ENCODE assay signal across 8 cellular contexts in genomic region chr22:37167176-37167980, GRCh38. TPM values are rescaled to one million over a fixed set of nuclear protein-coding genes. Genes with fewer than 3 reads are reported as not detected.
DNase-seq lines count a peak whose midpoint lies in the region; ATAC-seq and TF ChIP-seq lines count a peak whose summit lies in the region.
"Had no signal": no experiment of that assay in that cellular context is flagged by ENCODE, and none has a peak within 500 bp of the region (broad histone marks: within the 10 kb centered on the region; RNA-seq: fewer than 3 reads in every experiment).

No MANE protein-coding gene starts in this region.

- no peaks in the 10 kb centered on the region for H3K9me3 Mint-ChIP-seq in WTC11
- H3K9me3 Mint-ChIP-seq in stimulated activated naive CD8-positive, alpha-beta T cell treated with anti-CD3 and anti-CD28 coated beads, Interleukin-15, amount 100 ng/mL, for 72 hours = no peaks in the 10 kb centered on the region
- H3K9me3 Mint-ChIP-seq: neural crest cell had no signal

- H3K4me1 ChIP-seq in esophagus muscularis mucosa (peaks cover 15 to 27% (median 21%) of the 10 kb centered on the region in 4 donors), A673 (ENCODE audit: insufficient read depth, low read length, poor library complexity, severe bottlenecking) (no peaks in the 10 kb centered on the region)

- TF ChIP-seq EP300 in esophagus muscularis mucosa (IDR thresholded peaks at IDR 0.05) = no peak

- peak overlapping the region in 1 of 4 donors; percentile 32 for H3K4me3 ChIP-seq in esophagus muscularis mucosa
- H3K4me3 ChIP-seq in A673 (ENCODE audit: low read depth, low read length, poor library complexity, severe bottlenecking) = no peak overlapping the region
- H3K4me3 ChIP-seq: SK-N-MC had no signal

- no peak overlapping the region for H3K27ac Mint-ChIP-seq in WTC11
- peak overlapping the region; percentile 92 to 93 for H3K27ac Mint-ChIP-seq in stimulated activated naive CD8-positive, alpha-beta T cell treated with anti-CD3 and anti-CD28 coated beads, Interleukin-15, amount 100 ng/mL, for 72 hours

- WGBS in esophagus muscularis mucosa = 67% methylated on average over 15 of the region's 17 CpGs

- intact Hi-C loops in esophagus muscularis mucosa (cut with DNase I) (loop anchor here (1.0 kb wide), 1 partner anchor 31 kb away; no protein-coding TSS in a partner anchor), A673 (cut with micrococcal nuclease; ENCODE audit: unreplicated experiment) (loop anchor here (10.0 kb wide), 1 partner anchor 97 kb away; no protein-coding TSS in a partner anchor)

- no TSS peak for BruUV-seq in A673 (replicated peaks; lab: Mats Ljungman, UMichigan)

- no peaks in the 10 kb centered on the region for H3K36me3 Mint-ChIP-seq in WTC11

- peak; percentile 8 for DNase-seq in WTC11 (ENCODE audit: low spot score)
- no peak for DNase-seq in esophagus muscularis mucosa (ENCODE audit: extremely low spot score)
- no peak for DNase-seq in stimulated activated naive CD8-positive, alpha-beta T cell treated with anti-CD3 and anti-CD28 coated beads, Interleukin-15, amount 100 ng/mL, for 72 hours
- DNase-seq in A673 (ENCODE audit: low spot score) = no peak
- DNase-seq in MV-4-11 (lab: John Stamatoyannopoulos, UW) = no peak

- H3K4me1 Mint-ChIP-seq in WTC11 = peaks cover 22% of the 10 kb centered on the region
- H3K4me1 Mint-ChIP-seq in stimulated activated naive CD8-positive, alpha-beta T cell treated with anti-CD3 and anti-CD28 coated beads, Interleukin-15, amount 100 ng/mL, for 72 hours = peaks cover 88% of the 10 kb centered on the region

- H3K36me3 ChIP-seq in esophagus muscularis mucosa (no peaks in the 10 kb centered on the region), A673 (ENCODE audit: insufficient read depth, low read length, poor library complexity, severe bottlenecking) (no peaks in the 10 kb centered on the region)
- H3K36me3 ChIP-seq: gastrocnemius medialis had no signal

- no peak for TF ChIP-seq CTCF in WTC11 (IDR thresholded peaks at IDR 0.05)
- TF ChIP-seq CTCF in esophagus muscularis mucosa (IDR thresholded peaks at IDR 0.05) = no peak
- no peak for TF ChIP-seq CTCF in A673 (conservative IDR thresholded peaks at IDR 0.05; ENCODE audit: low read depth, low read length)

- ATAC-seq in WTC11 = no peak
- ATAC-seq in stimulated activated naive CD8-positive, alpha-beta T cell treated with anti-CD3 and anti-CD28 coated beads, Interleukin-15, amount 100 ng/mL, for 72 hours = no peak

- H3K27ac ChIP-seq in esophagus muscularis mucosa (replicated peaks in 1 of 4) = peak overlapping the region in 3 of 4 donors; percentile 26 to 41 (median 34)
- no peak overlapping the region for H3K27ac ChIP-seq in A673 (ENCODE audit: low read depth, low read length, poor library complexity, severe bottlenecking)
- H3K27ac ChIP-seq: SK-N-MC had no signal

- CTCF ChIA-PET in WTC11 (lab: Charles Lee) (interaction anchor here (0.5 to 4.8 kb wide), 19 partner anchors 10 to 398 kb away, joined by 3 to 49 read pairs (median 3); partner anchors contain the start of genes IL2RB, MPST and TST), A673 (lab: Charles Lee) (interaction anchor here (1.2 kb wide), 1 partner anchor 30 kb away, joined by 3 read pairs; no protein-coding TSS in a partner anchor)

- no peak for TF ChIP-seq POLR2A in esophagus muscularis mucosa (IDR thresholded peaks at IDR 0.05; ENCODE audit: low read depth)

- H3K4me3 Mint-ChIP-seq in WTC11 = no peak overlapping the region
- H3K4me3 Mint-ChIP-seq in stimulated activated naive CD8-positive, alpha-beta T cell treated with anti-CD3 and anti-CD28 coated beads, Interleukin-15, amount 100 ng/mL, for 72 hours = peak overlapping the region; percentile 78 to 85
- H3K4me3 Mint-ChIP-seq: neural crest cell had no signal

- no peaks in the 10 kb centered on the region for H3K9me3 ChIP-seq in esophagus muscularis mucosa
- H3K9me3 ChIP-seq in A673 (ENCODE audit: low read depth, low read length, poor library complexity, severe bottlenecking) = no peaks in the 10 kb centered on the region
- H3K9me3 ChIP-seq: gastrocnemius medialis had no signal

- POLR2A ChIA-PET in WTC11 (lab: Charles Lee) = no interaction called here
- POLR2A ChIA-PET in A673 (lab: Charles Lee; ENCODE audit: low non-redundant PET) = no interaction called here

- peaks cover 7% of the 10 kb centered on the region for H3K27me3 Mint-ChIP-seq in WTC11 (ENCODE audit: low read depth)
- no peaks in the 10 kb centered on the region for H3K27me3 Mint-ChIP-seq in stimulated activated naive CD8-positive, alpha-beta T cell treated with anti-CD3 and anti-CD28 coated beads, Interleukin-15, amount 100 ng/mL, for 72 hours

- H3K27me3 ChIP-seq in esophagus muscularis mucosa = peaks cover 0 to 12% (median under 1%) of the 10 kb centered on the region in 4 donors
- H3K27me3 ChIP-seq in A673 (replicated peaks; ENCODE audit: insufficient read depth, low read depth, low read length, poor library complexity) = no peaks in the 10 kb centered on the region
- H3K27me3 ChIP-seq: gastrocnemius medialis had no signal

TF ChIP-seq in WTC11, 78 proteins besides CTCF, POLR2A, EP300 and RAD21:
- TF ChIP-seq ZNF263 (CRISPR knock-in tag; IDR thresholded peaks at IDR 0.05; ENCODE audit: low read depth) (no peak), EMX1 (CRISPR knock-in tag; IDR thresholded peaks at IDR 0.05) (no peak), TEAD4 (CRISPR knock-in tag; IDR thresholded peaks at IDR 0.05) (no peak), OVOL2 (CRISPR knock-in tag; IDR thresholded peaks at IDR 0.05; ENCODE audit: borderline replicate concordance) (no peak), MYBL2 (CRISPR knock-in tag; IDR thresholded peaks at IDR 0.05) (no peak), ETV6 (CRISPR knock-in tag; IDR thresholded peaks at IDR 0.05) (no peak), GABPB1 (CRISPR knock-in tag; IDR thresholded peaks at IDR 0.05) (no peak), SP1 (CRISPR knock-in tag; conservative IDR thresholded peaks at IDR 0.05) (no peak), SMAD4 (CRISPR knock-in tag; IDR thresholded peaks at IDR 0.05) (no peak), NFATC4 (CRISPR knock-in tag; IDR thresholded peaks at IDR 0.05) (no peak), ZMAT4 (CRISPR knock-in tag; IDR thresholded peaks at IDR 0.05) (no peak), GTF2I (CRISPR knock-in tag; conservative IDR thresholded peaks at IDR 0.05) (no peak)
- TF ChIP-seq, protein P1, sequence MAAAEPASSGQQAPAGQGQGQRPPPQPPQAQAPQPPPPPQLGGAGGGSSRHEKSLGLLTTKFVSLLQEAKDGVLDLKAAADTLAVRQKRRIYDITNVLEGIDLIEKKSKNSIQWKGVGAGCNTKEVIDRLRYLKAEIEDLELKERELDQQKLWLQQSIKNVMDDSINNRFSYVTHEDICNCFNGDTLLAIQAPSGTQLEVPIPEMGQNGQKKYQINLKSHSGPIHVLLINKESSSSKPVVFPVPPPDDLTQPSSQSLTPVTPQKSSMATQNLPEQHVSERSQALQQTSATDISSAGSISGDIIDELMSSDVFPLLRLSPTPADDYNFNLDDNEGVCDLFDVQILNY (CRISPR knock-in tag; IDR thresholded peaks at IDR 0.05) = no peak
- TF ChIP-seq, protein P2, sequence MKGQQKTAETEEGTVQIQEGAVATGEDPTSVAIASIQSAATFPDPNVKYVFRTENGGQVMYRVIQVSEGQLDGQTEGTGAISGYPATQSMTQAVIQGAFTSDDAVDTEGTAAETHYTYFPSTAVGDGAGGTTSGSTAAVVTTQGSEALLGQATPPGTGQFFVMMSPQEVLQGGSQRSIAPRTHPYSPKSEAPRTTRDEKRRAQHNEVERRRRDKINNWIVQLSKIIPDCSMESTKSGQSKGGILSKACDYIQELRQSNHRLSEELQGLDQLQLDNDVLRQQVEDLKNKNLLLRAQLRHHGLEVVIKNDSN (CRISPR knock-in tag; IDR thresholded peaks at IDR 0.05) = no peak

RNA-seq across cellular contexts. Expression of gene IL2RB, which starts 17.7 kb away (rescaled TPM):
- total RNA-seq in WTC11 (2021) = 0.92 to 1.4 TPM (median 1.1 TPM) in 3 replicates
- 1 to 10 TPM in 2 of 4 donors, under 1 TPM in 2; 0.19 to 2.9 (median 1.5) TPM for total RNA-seq in esophagus muscularis mucosa
- total RNA-seq in A673 (2021) = 0.97 and 1.5 TPM in 2 replicates

RNA-seq across cellular contexts. Expression of gene C1QTNF6, which starts 20.7 kb away (rescaled TPM):
- total RNA-seq in WTC11 (2021) (5.7 to 6.4 TPM (median 5.9 TPM) in 3 replicates), esophagus muscularis mucosa (1 to 10 TPM in 3 of 4 donors, under 1 TPM in 1; 0.83 to 2.9 (median 1.3) TPM), A673 (2021) (6.3 and 8.6 TPM in 2 replicates)

RNA-seq across cellular contexts. Expression of gene SSTR3, which starts 44.9 kb away (rescaled TPM):
- total RNA-seq in WTC11 (2021) = 0.21 to 0.25 TPM (median 0.22 TPM) in 3 replicates
- not detected for total RNA-seq in esophagus muscularis mucosa
- total RNA-seq in A673 (2021) = not detected in 2 replicates
- total RNA-seq: gastrocnemius medialis had no signal

RNA-seq across cellular contexts. Expression of gene TMPRSS6, which starts 57.9 kb away (rescaled TPM):
- total RNA-seq in WTC11 (2021) (0.11 to 0.14 TPM in 2 of 3 replicates, not detected in the other), esophagus muscularis mucosa (not detected), A673 (2021) (not detected in 2 replicates)
- total RNA-seq: neural crest cell had no signal
